In genomic region chr22:35900483-35901168, GRCh38 we compare ENCODE assay signal across 9 cellular contexts.
A peak's percentile ranks its signal among the peaks of the same experiment; 100 is the strongest.
DNase-seq lines count a peak whose midpoint lies in the region; ATAC-seq and TF ChIP-seq lines count a peak whose summit lies in the region.
"Had no signal": no experiment of that assay in that cellular context is flagged by ENCODE, and none has a peak within 500 bp of the region (broad histone marks: within the 10 kb centered on the region; RNA-seq: fewer than 3 reads in every experiment).

No MANE protein-coding gene starts in this region.

- H3K4me1 ChIP-seq in CD4-positive, alpha-beta memory T cell (ENCODE audit: insufficient read depth, low read length), result peaks cover 24% of the 10 kb centered on the region
- H3K4me1 ChIP-seq in adipocyte (ENCODE audit: control insufficient read depth, insufficient read depth, low read length) (peaks cover 13% of the 10 kb centered on the region), mesenchymal stem cell (ENCODE audit: control insufficient read depth, insufficient read depth, low read depth, low read length) (peaks cover 6% of the 10 kb centered on the region)

- H3K27ac Mint-ChIP-seq in CD4-positive, alpha-beta memory T cell, result peak overlapping the region; percentile 26 to 88 (median 77)

- no peak overlapping the region for H2AFZ ChIP-seq in mesenchymal stem cell (ENCODE audit: low read depth, low read length)

- no peak overlapping the region for H2BK5ac ChIP-seq in mesenchymal stem cell (ENCODE audit: low read depth, low read length, poor library complexity, severe bottlenecking)

- H2BK15ac ChIP-seq in mesenchymal stem cell (ENCODE audit: low read depth, poor library complexity, severe bottlenecking), result no peak overlapping the region

- H3K18ac ChIP-seq in mesenchymal stem cell (ENCODE audit: low read depth in 1 of 2, low read length in 2 of 2), result no peak overlapping the region

- H3K4me3 ChIP-seq in CD4-positive, alpha-beta memory T cell (ENCODE audit: low read length in 2 of 2), result no peak overlapping the region
- no peak overlapping the region for H3K4me3 ChIP-seq in adipocyte (ENCODE audit: low read length)
- H3K4me3 ChIP-seq in mesenchymal stem cell (ENCODE audit: insufficient read depth in 1 of 2, low read depth in 1 of 2, low read length in 2 of 2), result no peak overlapping the region

- H3K27me3 Mint-ChIP-seq in CD4-positive, alpha-beta memory T cell, result peaks cover 5 to 7% of the 10 kb centered on the region in 2 donors

- no peaks in the 10 kb centered on the region for H3K9me3 Mint-ChIP-seq in CD4-positive, alpha-beta memory T cell

- H3K4me2 ChIP-seq in mesenchymal stem cell (ENCODE audit: low read length, poor library complexity, severe bottlenecking), result no peak overlapping the region

- peaks cover 16 to 29% (median 21%) of the 10 kb centered on the region in 4 donors for H3K4me1 Mint-ChIP-seq in CD4-positive, alpha-beta memory T cell

- 47% methylated on average over 5 of the region's 5 CpGs for WGBS in mesenchymal stem cell

- POLR2A ChIA-PET in CD4-positive, alpha-beta memory T cell (lab: Charles Lee; ENCODE audit: partially characterized antibody), result no interaction called here
- POLR2A ChIA-PET in HEK293T (lab: Yijun Ruan, JAX), result interaction anchor here (1.0 kb wide), 1 partner anchor 15 kb away, joined by 3 read pairs; no protein-coding TSS in a partner anchor

- H3K4ac ChIP-seq in mesenchymal stem cell (ENCODE audit: low read depth in 1 of 2, low read length in 2 of 2), result no peak overlapping the region

- H3K9ac ChIP-seq in adipocyte (ENCODE audit: low read length), result no peak overlapping the region
- no peak overlapping the region for H3K9ac ChIP-seq in mesenchymal stem cell (ENCODE audit: low read length)

- H4K8ac ChIP-seq in mesenchymal stem cell (ENCODE audit: low read length), result no peak overlapping the region

- no peak overlapping the region for H2BK120ac ChIP-seq in mesenchymal stem cell (ENCODE audit: low read depth, low read length)

- H3K36me3 ChIP-seq in CD4-positive, alpha-beta memory T cell (ENCODE audit: insufficient read depth, low read length), result no peaks in the 10 kb centered on the region
- H3K36me3 ChIP-seq in adipocyte (ENCODE audit: control insufficient read depth, insufficient read depth, low read length, severe bottlenecking) (no peaks in the 10 kb centered on the region), mesenchymal stem cell (ENCODE audit: control insufficient read depth in 1 of 2, insufficient read depth in 2 of 2, low read depth in 1 of 2, low read length in 2 of 2) (peaks cover 0 to 3% of the 10 kb centered on the region in 2 experiments)

- H3K27ac ChIP-seq in CD4-positive, alpha-beta memory T cell (ENCODE audit: low read depth, low read length), result no peak overlapping the region
- H3K27ac ChIP-seq in mesenchymal stem cell (ENCODE audit: low read length, poor library complexity, severe bottlenecking), result peak overlapping the region; percentile 33

- intact Hi-C loops in CD4-positive, alpha-beta memory T cell (cut with micrococcal nuclease), result no loop called here

- H2BK12ac ChIP-seq in mesenchymal stem cell (ENCODE audit: low read length in 2 of 2), result no peak overlapping the region

- H3K36me3 Mint-ChIP-seq in CD4-positive, alpha-beta memory T cell, result no peaks in the 10 kb centered on the region

- peak; percentile 25 to 50 (median 36) for DNase-seq in CD4-positive, alpha-beta memory T cell
- DNase-seq in HEK293T (ENCODE audit: extremely low spot score) (no peak), adipocyte (ENCODE audit: low read depth) (peak; percentile 53), mesenchymal stem cell (peak; percentile 61), DMS79 treated with DMSO at 0.1 percent for 48 hours (lab: John Stamatoyannopoulos, UW) (no peak), NCI-H2029 (lab: John Stamatoyannopoulos, UW) (no peak), NCI-H2081 (lab: John Stamatoyannopoulos, UW) (no peak)
- DNase-seq: NCI-H187 treated with DMSO at 0.1 percent for 48 hours had no signal

- ATAC-seq in GM21526 (IDR thresholded peaks at IDR 0.05; ENCODE audit: low FRiP score, unreplicated experiment), result no peak

- no peak overlapping the region for H3K14ac ChIP-seq in mesenchymal stem cell (ENCODE audit: low read length in 2 of 2)

- no peaks in the 10 kb centered on the region for H3K27me3 ChIP-seq in CD4-positive, alpha-beta memory T cell (ENCODE audit: insufficient read depth, low read length)
- H3K27me3 ChIP-seq in adipocyte (replicated peaks; ENCODE audit: control insufficient read depth, insufficient read depth, low read length), result no peaks in the 10 kb centered on the region
- no peaks in the 10 kb centered on the region for H3K27me3 ChIP-seq in mesenchymal stem cell (ENCODE audit: control insufficient read depth in 1 of 2, insufficient read depth in 1 of 2, low read length in 2 of 2)

- H2AK5ac ChIP-seq in mesenchymal stem cell (ENCODE audit: low read length, severe bottlenecking), result no peak overlapping the region

- no peaks in the 10 kb centered on the region for H3K9me3 ChIP-seq in CD4-positive, alpha-beta memory T cell (ENCODE audit: control insufficient read depth in 1 of 2, low read length in 2 of 2)
- H3K9me3 ChIP-seq in adipocyte (ENCODE audit: control insufficient read depth, low read length) (no peaks in the 10 kb centered on the region), mesenchymal stem cell (ENCODE audit: control insufficient read depth, low read length) (no peaks in the 10 kb centered on the region)

- peaks cover 43% of the 10 kb centered on the region for H3K79me1 ChIP-seq in mesenchymal stem cell (replicated peaks; ENCODE audit: low read length, poor library complexity, severe bottlenecking)

- peak overlapping the region in 7 of 8 donors; percentile 6 to 67 (median 46) for H3K4me3 Mint-ChIP-seq in CD4-positive, alpha-beta memory T cell

- no peak overlapping the region for H4K91ac ChIP-seq in mesenchymal stem cell (ENCODE audit: low read length)

- CTCF ChIA-PET in CD4-positive, alpha-beta memory T cell (lab: Charles Lee; ENCODE audit: partially characterized antibody), result interaction anchor here (0.6 to 1.9 kb wide), 2 partner anchors 165 to 237 kb away, joined by 4 to 6 read pairs; no protein-coding TSS in a partner anchor
- CTCF ChIA-PET in HEK293T (lab: Yijun Ruan, JAX), result no interaction called here

- no peak overlapping the region for H3K23ac ChIP-seq in mesenchymal stem cell (ENCODE audit: low read length in 2 of 2)

TF ChIP-seq in HEK293T, 16 proteins besides CTCF, POLR2A, EP300 and RAD21:
- TF ChIP-seq PKNOX1 (IDR thresholded peaks at IDR 0.05), result no peak
- TF ChIP-seq ZNF384 (IDR thresholded peaks at IDR 0.05), result peak; percentile 38; the same call in 1 of the 2 replicates
- TF ChIP-seq L3MBTL2 (conservative IDR thresholded peaks at IDR 0.05), result no peak
- no peak for TF ChIP-seq SUZ12 (IDR thresholded peaks at IDR 0.05)

Comparison
In these comparisons a context has a peak if more than half of its experiments do, and no peak if none do; other contexts are left out.
1. DNase-seq: peak in CD4-positive, alpha-beta memory T cell (5 of 5), adipocyte (single experiment) and mesenchymal stem cell (single experiment); none in HEK293T (single experiment), DMS79 treated with DMSO at 0.1 percent for 48 hours (single experiment), NCI-H2029 (single experiment) and NCI-H2081 (0 of 2).